29 cellular contexts compared by ENCODE assay signal in the genomic region with DNA sequence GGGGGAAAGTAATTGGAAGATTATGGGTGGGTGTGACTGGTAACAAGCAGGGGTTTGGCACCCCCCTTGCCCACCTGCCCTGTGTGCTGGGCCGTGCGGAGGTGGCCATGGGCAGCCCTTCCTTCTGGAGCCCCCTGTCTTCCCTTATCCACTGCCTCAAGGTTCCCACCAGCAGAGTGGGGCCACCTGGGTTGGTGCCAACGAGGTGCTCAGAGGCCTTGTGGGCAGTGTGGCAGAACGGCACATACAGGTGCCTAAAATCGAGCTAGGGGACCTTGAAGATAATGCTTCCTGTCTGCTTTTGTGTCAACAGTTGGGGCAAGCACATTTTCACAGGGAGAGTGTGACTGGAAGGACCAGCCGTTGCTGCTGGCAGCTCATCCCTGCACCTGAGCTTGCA.
"Had no signal": no experiment of that assay in that cellular context is flagged by ENCODE, and none has a peak within 500 bp of the region (broad histone marks: within the 10 kb centered on the region; RNA-seq: fewer than 3 reads in every experiment).

No MANE protein-coding gene starts in this region.

- H3K4me1 Mint-ChIP-seq: activated CD4-positive, alpha-beta T cell treated with anti-CD3 and anti-CD28 coated beads, Interleukin-2, amount 10 ng/mL, durations not matched to agents 24 days and 14 days; activated naive CD4-positive, alpha-beta T cell treated with anti-CD3 and anti-CD28 coated beads, Interleukin-2, amount 10 ng/mL, durations not matched to agents 7 days and 5 days; activated naive CD8-positive, alpha-beta T cell treated with anti-CD3 and anti-CD28 coated beads, Interleukin-2, amount 50 U/mL, for 24 hours had no signal

- H3K9ac ChIP-seq: SK-N-SH had no signal

- H3K27me3 ChIP-seq: SJSA1 had no signal

- H3K9me3 Mint-ChIP-seq: activated CD4-positive, alpha-beta T cell treated with anti-CD3 and anti-CD28 coated beads, Interleukin-2, amount 10 ng/mL, durations not matched to agents 24 days and 14 days; activated naive CD4-positive, alpha-beta T cell treated with anti-CD3 and anti-CD28 coated beads, Interleukin-2, amount 10 ng/mL, durations not matched to agents 7 days and 5 days; activated naive CD8-positive, alpha-beta T cell treated with anti-CD3 and anti-CD28 coated beads, Interleukin-2, amount 50 U/mL, for 24 hours; activated T-cell treated with anti-CD3 and anti-CD28 coated beads, Interleukin-2, amount 50 U/mL, for 4 hours; activated T-helper 1 cell treated with anti-CD3 and anti-CD28 coated beads, Interleukin-12 subunit alpha, Interleukin-12 subunit beta, Interleukin-2, Interleukin-4 antibody, amounts not matched to agents 30 ng/mL and 10 ng/mL and 1 ng/mL, durations not matched to agents 14 hours and 24 hours and 36 hours; T-helper 1 cell treated with Interleukin-12 subunit alpha and Interleukin-12 subunit beta and Interleukin-4 antibody, amounts not matched to agents 30 μg/mL and 1 μg/mL, for 36 hours had no signal

- H3K27ac Mint-ChIP-seq: activated CD4-positive, alpha-beta T cell treated with anti-CD3 and anti-CD28 coated beads, Interleukin-2, amount 10 ng/mL, durations not matched to agents 24 days and 14 days; activated naive CD4-positive, alpha-beta T cell treated with anti-CD3 and anti-CD28 coated beads, Interleukin-2, amount 10 ng/mL, durations not matched to agents 7 days and 5 days; activated naive CD8-positive, alpha-beta T cell; activated naive CD8-positive, alpha-beta T cell treated with anti-CD3 and anti-CD28 coated beads, Interleukin-2, amount 50 U/mL, for 24 hours; activated T-helper 1 cell treated with anti-CD3 and anti-CD28 coated beads, Interleukin-12 subunit alpha, Interleukin-12 subunit beta, Interleukin-2, Interleukin-4 antibody, amounts not matched to agents 30 ng/mL and 10 ng/mL and 1 ng/mL, durations not matched to agents 14 hours and 24 hours and 36 hours; T-helper 1 cell treated with Interleukin-12 subunit alpha and Interleukin-12 subunit beta and Interleukin-4 antibody, amounts not matched to agents 30 μg/mL and 1 μg/mL, for 36 hours; T-helper 2 cell treated with Interferon-gamma antibody and Interleukin-4, amounts not matched to agents 5 μg/mL and 100 μg/mL, for 36 hours had no signal

- H3K9me3 ChIP-seq: SJSA1, SK-N-SH had no signal

- H3K27ac ChIP-seq: SJSA1 had no signal

- FAIRE-seq: bronchial epithelial cell, TTC549 had no signal

- H3K4me3 ChIP-seq: SJSA1 had no signal

- H3K4me2 ChIP-seq: SK-N-SH had no signal

- DNase-seq: activated CD4-positive, alpha-beta T cell treated with anti-CD3 and anti-CD28 coated beads, Interleukin-2, amount 50 U/mL, for 4 hours; activated effector memory CD4-positive, alpha-beta T cell treated with Interleukin-2 at 50 U/mL for 16 hours; activated naive CD4-positive, alpha-beta T cell treated with anti-CD3 and anti-CD28 coated beads, Interleukin-2, amount 10 ng/mL, durations not matched to agents 7 days and 5 days; activated naive CD8-positive, alpha-beta T cell treated with anti-CD3 and anti-CD28 coated beads, Interleukin-2, amount 50 U/mL, for 24 hours; activated T-cell treated with anti-CD3 and anti-CD28 coated beads, Interleukin-2, amount 50 U/mL, for 4 hours; anterior cingulate cortex; caudate nucleus; cerebellar nuclear complex; Kasumi-1; MM.1S; MV-4-11; NCI-H1092; NCI-H1436 treated with DMSO at 0.1 percent for 48 hours; NCI-H1694 treated with DMSO at 0.1 percent for 48 hours; NCI-H2029; NCI-H345; NCI-H524 treated with DMSO at 0.1 percent for 48 hours; SHP77 treated with DMSO at 0.1 percent for 48 hours; SK-N-SH had no signal

- ATAC-seq: activated naive CD8-positive, alpha-beta T cell treated with anti-CD3 and anti-CD28 coated beads, Interleukin-2, amount 50 U/mL, for 24 hours; activated T-cell treated with anti-CD3 and anti-CD28 coated beads, Interleukin-2, amount 50 U/mL, for 4 hours; Panc1 had no signal

- H3K36me3 Mint-ChIP-seq: activated naive CD4-positive, alpha-beta T cell treated with anti-CD3 and anti-CD28 coated beads, Interleukin-2, amount 10 ng/mL, durations not matched to agents 7 days and 5 days; activated naive CD8-positive, alpha-beta T cell had no signal

- H3K4me3 Mint-ChIP-seq: activated CD4-positive, alpha-beta T cell treated with anti-CD3 and anti-CD28 coated beads, Interleukin-2, amount 10 ng/mL, durations not matched to agents 24 days and 14 days; activated naive CD4-positive, alpha-beta T cell treated with anti-CD3 and anti-CD28 coated beads, Interleukin-2, amount 10 ng/mL, durations not matched to agents 7 days and 5 days; activated naive CD8-positive, alpha-beta T cell; activated naive CD8-positive, alpha-beta T cell treated with anti-CD3 and anti-CD28 coated beads, Interleukin-2, amount 50 U/mL, for 24 hours; activated T-cell treated with anti-CD3 and anti-CD28 coated beads, Interleukin-2, amount 50 U/mL, for 4 hours; activated T-helper 1 cell treated with anti-CD3 and anti-CD28 coated beads, Interleukin-12 subunit alpha, Interleukin-12 subunit beta, Interleukin-2, Interleukin-4 antibody, amounts not matched to agents 30 ng/mL and 10 ng/mL and 1 ng/mL, durations not matched to agents 14 hours and 24 hours and 36 hours; brain; T-helper 1 cell treated with Interleukin-12 subunit alpha and Interleukin-12 subunit beta and Interleukin-4 antibody, amounts not matched to agents 30 μg/mL and 1 μg/mL, for 36 hours; T-helper 2 cell treated with Interferon-gamma antibody and Interleukin-4, amounts not matched to agents 5 μg/mL and 100 μg/mL, for 36 hours had no signal

- H3K27me3 Mint-ChIP-seq: activated CD4-positive, alpha-beta T cell treated with anti-CD3 and anti-CD28 coated beads, Interleukin-2, amount 10 ng/mL, durations not matched to agents 24 days and 14 days; activated naive CD4-positive, alpha-beta T cell treated with anti-CD3 and anti-CD28 coated beads, Interleukin-2, amount 10 ng/mL, durations not matched to agents 7 days and 5 days; activated naive CD8-positive, alpha-beta T cell; activated naive CD8-positive, alpha-beta T cell treated with anti-CD3 and anti-CD28 coated beads, Interleukin-2, amount 50 U/mL, for 24 hours; brain had no signal
